In genomic region chr1:27342391-27342777, GRCh38 we compare ENCODE assay signal across 8 cellular contexts. TPM values are rescaled to one million over a fixed set of nuclear protein-coding genes. Genes with fewer than 3 reads are reported as not detected.
DNase-seq lines count a peak whose midpoint lies in the region; ATAC-seq and TF ChIP-seq lines count a peak whose summit lies in the region.

No MANE protein-coding gene starts in this region.

- peak overlapping the region; percentile 34; the same call in 1 of the 2 replicates for H3K9ac ChIP-seq in HUES64 (ENCODE audit: low read depth, low read length)

- DNase-seq in CD1c-positive myeloid dendritic cell (ENCODE audit: extremely low spot score) (peak; percentile 11), lower leg skin (ENCODE audit: low spot score in 2 of 2) (no peak), SHP77 treated with DMSO at 0.1 percent for 48 hours (lab: John Stamatoyannopoulos, UW) (no peak), gastrocnemius medialis (no peak), D341Med (ENCODE audit: low spot score) (no peak), NCI-H510A (lab: John Stamatoyannopoulos, UW) (no peak)
- peak; percentile 55 to 66 for DNase-seq in activated T-cell treated with anti-CD3 and anti-CD28 coated beads, Interleukin-2, amount 50 U/mL, for 48 hours

- TF ChIP-seq POLR2A in lower leg skin (IDR thresholded peaks at IDR 0.05) (no peak), gastrocnemius medialis (IDR thresholded peaks at IDR 0.05) (no peak)

- H3K4me1 ChIP-seq in HUES64 (ENCODE audit: insufficient read depth, low read length) (peaks cover 26% of the 10 kb centered on the region), gastrocnemius medialis (no peaks in the 10 kb centered on the region)

- H3K9me3 ChIP-seq in HUES64 (ENCODE audit: insufficient read depth, low read depth, low read length) (no peaks in the 10 kb centered on the region), gastrocnemius medialis (no peaks in the 10 kb centered on the region)

- in situ Hi-C loops in gastrocnemius medialis (cut with MboI; ENCODE audit: low sequenced_read_pairs in 4 of 4) = no loop called here

- H3K36me3 ChIP-seq in HUES64 (ENCODE audit: insufficient read depth, low read length) = no peaks in the 10 kb centered on the region; the same call in 1 of the 2 replicates
- no peaks in the 10 kb centered on the region for H3K36me3 ChIP-seq in gastrocnemius medialis

- WGBS in HUES64 = 81% methylated on average over 8 of the region's 8 CpGs
- WGBS in lower leg skin, 2 donors = 49 to 54% methylated on average over 6 to 8 of the region's 8 CpGs

- H3K27me3 ChIP-seq in HUES64 (ENCODE audit: insufficient read depth, low read length) = no peaks in the 10 kb centered on the region
- peaks cover 0 to 6% (median under 1%) of the 10 kb centered on the region in 3 donors for H3K27me3 ChIP-seq in gastrocnemius medialis

- H3K27ac ChIP-seq in HUES64 (ENCODE audit: low read depth, low read length) (no peak overlapping the region), gastrocnemius medialis (no peak overlapping the region)

- no peak for TF ChIP-seq CTCF in lower leg skin (IDR thresholded peaks at IDR 0.05)
- no peak for TF ChIP-seq CTCF in gastrocnemius medialis (IDR thresholded peaks at IDR 0.05 in 4 of 5, conservative IDR thresholded peaks at IDR 0.05 in 1 of 5)

- intact Hi-C loops in lower leg skin (cut with DNase I; ENCODE audit: low total_unique reads) = no loop called here
- intact Hi-C loops in gastrocnemius medialis (cut with DNase I; ENCODE audit: low total_unique reads) = no loop called here

- no peak for ATAC-seq in gastrocnemius medialis

- peak overlapping the region; percentile 42 for H3K4me3 ChIP-seq in HUES64 (ENCODE audit: low read length)
- peak overlapping the region; percentile 11 for H3K4me3 ChIP-seq in lower leg skin (ENCODE audit: low read depth, poor library complexity, severe bottlenecking)
- H3K4me3 ChIP-seq in gastrocnemius medialis = no peak overlapping the region

RNA-seq across cellular contexts. Expression of gene SYTL1, which starts 0.6 kb away (rescaled TPM):
- polyA plus RNA-seq in HUES64 (2013, experiment 1 of 2) = 5.5 TPM
- 5.3 TPM for polyA plus RNA-seq in HUES64 (2013, experiment 2 of 2)
- total RNA-seq in lower leg skin = 100 to 1,000 TPM; 183 to 231 (median 219) TPM
- under 1 TPM in 1 of 4 donors, not detected in 3; 0.66 TPM for total RNA-seq in gastrocnemius medialis

RNA-seq across cellular contexts. Expression of gene TMEM222, which starts 20.4 kb away (rescaled TPM):
- 22.8 TPM for polyA plus RNA-seq in HUES64 (2013, experiment 1 of 2)
- 19.4 TPM for polyA plus RNA-seq in HUES64 (2013, experiment 2 of 2)
- total RNA-seq in lower leg skin (10 to 100 TPM; 24.3 to 35.2 (median 28.7) TPM), gastrocnemius medialis (10 to 100 TPM; 16.5 to 21.9 (median 17.8) TPM)

RNA-seq across cellular contexts. Expression of gene MAP3K6, which starts 24.4 kb away (rescaled TPM):
- polyA plus RNA-seq in HUES64 (2013, experiment 1 of 2) = 4.5 TPM
- 9.9 TPM for polyA plus RNA-seq in HUES64 (2013, experiment 2 of 2)
- total RNA-seq in lower leg skin (100 to 1,000 TPM in 2 of 4 donors, 10 to 100 TPM in 2; 85.0 to 140 (median 100) TPM), gastrocnemius medialis (10 to 100 TPM; 16.5 to 29.1 (median 18.4) TPM)

RNA-seq across cellular contexts. Expression of gene FCN3, which starts 32.2 kb away (rescaled TPM):
- not detected for polyA plus RNA-seq in HUES64 (2013, experiment 1 of 2)
- not detected for polyA plus RNA-seq in HUES64 (2013, experiment 2 of 2)
- total RNA-seq in lower leg skin = 1 to 10 TPM in 3 of 4 donors, not detected in 1; 1.0 to 6.5 (median 1.7) TPM
- 10 to 100 TPM; 13.2 to 35.7 (median 19.3) TPM for total RNA-seq in gastrocnemius medialis

RNA-seq across cellular contexts. Expression of gene CD164L2, which starts 40.7 kb away (rescaled TPM):
- polyA plus RNA-seq in HUES64 (2013, experiment 1 of 2) = 0.55 TPM
- 0.63 TPM for polyA plus RNA-seq in HUES64 (2013, experiment 2 of 2)
- 10 to 100 TPM in 2 of 4 donors, 1 to 10 TPM in 2; 4.3 to 12.0 (median 10.0) TPM for total RNA-seq in lower leg skin
- not detected for total RNA-seq in gastrocnemius medialis

Comparison
In these comparisons a context has a peak if more than half of its experiments do, and no peak if none do; other contexts are left out.
1. DNase-seq: peak in CD1c-positive myeloid dendritic cell (single experiment) and activated T-cell treated with anti-CD3 and anti-CD28 coated beads, Interleukin-2, amount 50 U/mL, for 48 hours (2 of 2); none in lower leg skin (0 of 2), SHP77 treated with DMSO at 0.1 percent for 48 hours (single experiment), gastrocnemius medialis (0 of 2), D341Med (single experiment) and NCI-H510A (single experiment).
2. H3K4me3 ChIP-seq: peak in HUES64 (single experiment) and lower leg skin (single experiment); none in gastrocnemius medialis (0 of 4).
3. RNA of gene SYTL1, which starts 0.6 kb away (total RNA-seq): 183 to 231 TPM in lower leg skin; 0.66 TPM in gastrocnemius medialis; every median in the first group is over 100 times any median in the second.